In genomic region chr12:92403210-92404175, GRCh38 we compare ENCODE assay signal across 8 cellular contexts.
DNase-seq lines count a peak whose midpoint lies in the region; ATAC-seq and TF ChIP-seq lines count a peak whose summit lies in the region.

No MANE protein-coding gene starts in this region.

- no peak for TF ChIP-seq CTCF in smooth muscle cell (IDR thresholded peaks at IDR 0.05; ENCODE audit: borderline replicate concordance, insufficient read depth, poor library complexity, severe bottlenecking)
- TF ChIP-seq CTCF in prostate gland (IDR thresholded peaks at IDR 0.05): no peak

- peak overlapping the region; percentile 72 for H3K27ac Mint-ChIP-seq in activated T-helper 2 cell treated with anti-CD3 and anti-CD28 coated beads, Interferon-gamma antibody, Interleukin-2, Interleukin-4, amounts not matched to agents 10 μg/mL and 5 μg/mL and 100 μg/mL, durations not matched to agents 14 hours and 24 hours and 36 hours

- no peaks in the 10 kb centered on the region for H4K20me1 ChIP-seq in BLaER1 treated with 17β-estradiol and CSF1 and Interleukin-3, amounts not matched to agents 10 nM and 100 nM
- H4K20me1 ChIP-seq in smooth muscle cell (ENCODE audit: low read depth): no peaks in the 10 kb centered on the region

- no peaks in the 10 kb centered on the region for H3K36me3 ChIP-seq in BLaER1 treated with 17β-estradiol and CSF1 and Interleukin-3, amounts not matched to agents 10 nM and 100 nM
- H3K36me3 ChIP-seq in smooth muscle cell (ENCODE audit: low read depth) (no peaks in the 10 kb centered on the region), prostate gland (no peaks in the 10 kb centered on the region)

- H3K4me2 ChIP-seq in BLaER1 treated with 17β-estradiol and CSF1 and Interleukin-3, amounts not matched to agents 10 nM and 100 nM: peak overlapping the region; percentile 5 to 59 (median 46); a peak in 20 of 22 replicates
- H3K4me2 ChIP-seq in smooth muscle cell: peak overlapping the region; percentile 52

- no peak overlapping the region for H2AFZ ChIP-seq in smooth muscle cell (ENCODE audit: low read depth)

- 9% methylated on average over 3 of the region's 3 CpGs for WGBS in smooth muscle cell (ENCODE audit: low lambda C conversion rate)
- 87% methylated on average over 3 of the region's 3 CpGs for WGBS in prostate gland

- H3K27me3 Mint-ChIP-seq in activated T-helper 2 cell treated with anti-CD3 and anti-CD28 coated beads, Interferon-gamma antibody, Interleukin-2, Interleukin-4, amounts not matched to agents 10 μg/mL and 5 μg/mL and 100 μg/mL, durations not matched to agents 14 hours and 24 hours and 36 hours (ENCODE audit: low read depth): no peaks in the 10 kb centered on the region

- TF ChIP-seq POLR2A in prostate gland (IDR thresholded peaks at IDR 0.05): no peak

- peak; percentile 69 for DNase-seq in activated T-helper 2 cell treated with anti-CD3 and anti-CD28 coated beads, Interferon-gamma antibody, Interleukin-2, Interleukin-4, amounts not matched to agents 10 μg/mL and 5 μg/mL and 100 μg/mL, durations not matched to agents 14 hours and 24 hours and 36 hours (ENCODE audit: low spot score)
- DNase-seq in smooth muscle cell (lab: John Stamatoyannopoulos, UW; ENCODE audit: unreplicated experiment) (no peak), prostate gland (ENCODE audit: low spot score) (no peak), A172 (ENCODE audit: low spot score) (no peak), GOT3 (lab: John Stamatoyannopoulos, UW) (no peak)

- peaks cover 2% of the 10 kb centered on the region for H3K9me3 Mint-ChIP-seq in activated T-helper 2 cell treated with anti-CD3 and anti-CD28 coated beads, Interferon-gamma antibody, Interleukin-2, Interleukin-4, amounts not matched to agents 10 μg/mL and 5 μg/mL and 100 μg/mL, durations not matched to agents 14 hours and 24 hours and 36 hours

- H3K4me3 Mint-ChIP-seq in activated T-helper 2 cell treated with anti-CD3 and anti-CD28 coated beads, Interferon-gamma antibody, Interleukin-2, Interleukin-4, amounts not matched to agents 10 μg/mL and 5 μg/mL and 100 μg/mL, durations not matched to agents 14 hours and 24 hours and 36 hours (ENCODE audit: low read depth): peak overlapping the region; percentile 13

- H3K4me3 ChIP-seq in BLaER1 treated with 17β-estradiol and CSF1 and Interleukin-3, amounts not matched to agents 10 nM and 100 nM: no peak overlapping the region
- H3K4me3 ChIP-seq in smooth muscle cell: no peak overlapping the region
- H3K4me3 ChIP-seq in prostate gland: no peak overlapping the region

- intact Hi-C loops in activated T-helper 2 cell treated with anti-CD3 and anti-CD28 coated beads, Interferon-gamma antibody, Interleukin-2, Interleukin-4, amounts not matched to agents 10 μg/mL and 5 μg/mL and 100 μg/mL, durations not matched to agents 14 hours and 24 hours and 36 hours (cut with micrococcal nuclease): loop anchor here (1.0 to 10.0 kb wide), 13 partner anchors 43 to 716 kb away; no protein-coding TSS in a partner anchor
- intact Hi-C loops in prostate gland (cut with DNase I): no loop called here

- H3K4me1 ChIP-seq in BLaER1 treated with 17β-estradiol and CSF1 and Interleukin-3, amounts not matched to agents 10 nM and 100 nM: peaks cover 9 to 43% (median 30%) of the 10 kb centered on the region in 10 experiments
- H3K4me1 ChIP-seq in smooth muscle cell (ENCODE audit: low read depth) (peaks cover 10% of the 10 kb centered on the region), prostate gland (replicated peaks) (no peaks in the 10 kb centered on the region)

- H3K4me1 Mint-ChIP-seq in activated T-helper 2 cell treated with anti-CD3 and anti-CD28 coated beads, Interferon-gamma antibody, Interleukin-2, Interleukin-4, amounts not matched to agents 10 μg/mL and 5 μg/mL and 100 μg/mL, durations not matched to agents 14 hours and 24 hours and 36 hours (ENCODE audit: low read depth): peaks cover 81% of the 10 kb centered on the region

- H3K27ac ChIP-seq in BLaER1 treated with 17β-estradiol and CSF1 and Interleukin-3, amounts not matched to agents 10 nM and 100 nM: peak overlapping the region in 1 of 11 experiments; percentile 26; a peak in 3 of 22 replicates
- H3K27ac ChIP-seq in smooth muscle cell (ENCODE audit: low read depth): peak overlapping the region; percentile 64
- no peak overlapping the region for H3K27ac ChIP-seq in prostate gland

- H3K36me3 Mint-ChIP-seq in activated T-helper 2 cell treated with anti-CD3 and anti-CD28 coated beads, Interferon-gamma antibody, Interleukin-2, Interleukin-4, amounts not matched to agents 10 μg/mL and 5 μg/mL and 100 μg/mL, durations not matched to agents 14 hours and 24 hours and 36 hours (ENCODE audit: low read depth): peaks cover 11% of the 10 kb centered on the region

- H3K27me3 ChIP-seq in BLaER1 treated with 17β-estradiol and CSF1 and Interleukin-3, amounts not matched to agents 10 nM and 100 nM: no peaks in the 10 kb centered on the region
- H3K27me3 ChIP-seq in smooth muscle cell (ENCODE audit: low read depth) (no peaks in the 10 kb centered on the region), prostate gland (replicated peaks; ENCODE audit: insufficient read depth) (no peaks in the 10 kb centered on the region)

- no peaks in the 10 kb centered on the region for H3K79me2 ChIP-seq in smooth muscle cell (ENCODE audit: low read depth)

- H3K9ac ChIP-seq in BLaER1 treated with 17β-estradiol and CSF1 and Interleukin-3, amounts not matched to agents 10 nM and 100 nM: no peak overlapping the region
- no peak overlapping the region for H3K9ac ChIP-seq in smooth muscle cell (ENCODE audit: low read depth)

- H3F3A ChIP-seq in smooth muscle cell (ENCODE audit: low read depth): no peaks in the 10 kb centered on the region

- ATAC-seq in GM19467 (IDR thresholded peaks at IDR 0.05; ENCODE audit: unreplicated experiment) (peak; percentile 81), HG03565 (IDR thresholded peaks at IDR 0.05; ENCODE audit: unreplicated experiment) (peak; percentile 87)

- peaks cover 9 to 27% (median 21%) of the 10 kb centered on the region in 11 experiments; a peak in 19 of 22 replicates for H3K9me3 ChIP-seq in BLaER1 treated with 17β-estradiol and CSF1 and Interleukin-3, amounts not matched to agents 10 nM and 100 nM (replicated peaks in 1 of 11)
- H3K9me3 ChIP-seq in smooth muscle cell (replicated peaks; ENCODE audit: low read depth) (no peaks in the 10 kb centered on the region), prostate gland (no peaks in the 10 kb centered on the region)
